In the genomic region with DNA sequence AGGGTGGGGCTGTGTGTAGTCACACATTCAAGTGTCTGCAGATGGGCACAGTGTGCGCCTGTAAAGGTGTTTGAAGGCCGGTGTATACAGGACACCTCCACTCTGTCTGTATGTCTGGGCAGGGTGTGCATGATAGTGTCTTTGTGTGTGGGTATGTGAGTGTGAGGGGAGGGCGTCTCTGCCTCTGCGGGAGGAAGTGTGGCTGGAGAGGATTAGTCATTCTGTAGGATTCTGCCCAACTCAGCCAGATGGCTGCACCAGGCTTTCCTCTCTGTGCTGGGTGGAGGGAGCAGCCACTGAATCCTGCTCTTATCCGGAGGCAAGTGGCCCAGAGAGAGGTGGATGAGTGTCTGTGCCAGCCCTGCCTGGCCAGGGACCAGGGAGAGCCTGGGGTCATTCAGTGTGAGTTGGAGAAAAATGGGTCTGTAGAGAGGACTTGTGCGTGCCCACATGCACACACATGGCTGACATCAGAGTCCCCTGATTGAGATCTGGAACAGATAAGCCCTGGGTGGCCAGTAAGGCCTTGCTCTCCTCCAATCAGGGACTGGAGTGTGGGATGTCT, we compare ENCODE assay signal across 1 cellular context.
TF ChIP-seq lines count a peak whose summit lies in the region.

No MANE protein-coding gene starts in this region.

TF ChIP-seq in endothelial cell of umbilical vein, 7 proteins besides CTCF, POLR2A, EP300 and RAD21 (continued from another document):
- TF ChIP-seq EZH2 (IDR thresholded peaks at IDR 0.05; ENCODE audit: borderline replicate concordance, low read depth, low read length, severe bottlenecking): no peak
- TF ChIP-seq JUN (IDR thresholded peaks at IDR 0.05; ENCODE audit: borderline replicate concordance, insufficient read depth, insufficient read length, low read depth): peak; percentile 68
- TF ChIP-seq POLR2AphosphoS5 (IDR thresholded peaks at IDR 0.05; ENCODE audit: insufficient read depth, low read depth, low read length): peak; percentile 85
